Comparison of ENCODE assay signal across 12 cellular contexts in genomic region chr9:36123511-36123910, GRCh38. TPM values are rescaled to one million over a fixed set of nuclear protein-coding genes. Genes with fewer than 3 reads are reported as not detected.
DNase-seq lines count a peak whose midpoint lies in the region; ATAC-seq and TF ChIP-seq lines count a peak whose summit lies in the region.
"Had no signal": no experiment of that assay in that cellular context is flagged by ENCODE, and none has a peak within 500 bp of the region (broad histone marks: within the 10 kb centered on the region; RNA-seq: fewer than 3 reads in every experiment).

No MANE protein-coding gene starts in this region.

- 97 to 100% methylated on average over 2 of the region's 2 CpGs for WGBS in transverse colon (ENCODE audit: low coverage in 1 of 2), 2 donors

- peaks cover 46 to 52% of the 10 kb centered on the region in 2 experiments for H3K4me1 ChIP-seq in neutrophil (ENCODE audit: control insufficient read depth in 1 of 2, insufficient read depth in 1 of 2, low read depth in 1 of 2, low read length in 1 of 2)
- H3K4me1 ChIP-seq in transverse colon = peaks cover 0 to 39% (median 32%) of the 10 kb centered on the region in 4 donors
- H3K4me1 ChIP-seq: A549 had no signal

- H3K36me3 ChIP-seq in neutrophil (no peaks in the 10 kb centered on the region), transverse colon (no peaks in the 10 kb centered on the region)

- intact Hi-C loops in CD14-positive monocyte (cut with micrococcal nuclease) = no loop called here
- intact Hi-C loops in transverse colon (cut with DNase I; ENCODE audit: low total_unique reads) = no loop called here

- peak overlapping the region; percentile 83 to 95 (median 88) for H3K27ac Mint-ChIP-seq in CD14-positive monocyte
- H3K27ac Mint-ChIP-seq: CD4-positive, CD25-positive, alpha-beta regulatory T cell had no signal

- in situ Hi-C loops in transverse colon (cut with MboI; ENCODE audit: low pct_ligation_motif_present in 1 of 4, low pct_unique_long_range_greater_than_20kb in 1 of 4, low sequenced_read_pairs in 3 of 4) = no loop called here

- no peaks in the 10 kb centered on the region for H3K9me3 ChIP-seq in neutrophil
- no peaks in the 10 kb centered on the region for H3K9me3 ChIP-seq in transverse colon
- H3K9me3 ChIP-seq: A549 had no signal

- TF ChIP-seq EP300 in transverse colon (IDR thresholded peaks at IDR 0.05; ENCODE audit: low read depth) = no peak

- peaks cover 13 to 20% of the 10 kb centered on the region in 2 donors for H3K36me3 Mint-ChIP-seq in CD14-positive monocyte

- peaks cover 0 to 4% (median 0%) of the 10 kb centered on the region in 3 donors for H3K27me3 Mint-ChIP-seq in CD14-positive monocyte (ENCODE audit: low read depth in 3 of 3)

- H3K27ac ChIP-seq in HL-60 (replicated peaks) (peak overlapping the region; percentile 9), neutrophil (peak overlapping the region; percentile 0), transverse colon (no peak overlapping the region)
- H3K27ac ChIP-seq: A549, GM23248 had no signal

- peaks cover 0 to 2% (median 0%) of the 10 kb centered on the region in 7 donors for H3K9me3 Mint-ChIP-seq in CD14-positive monocyte
- H3K9me3 Mint-ChIP-seq: CD4-positive, CD25-positive, alpha-beta regulatory T cell had no signal

- H3K4me3 ChIP-seq in HL-60 (replicated peaks; ENCODE audit: insufficient read depth, low read length) (no peak overlapping the region), neutrophil (ENCODE audit: low read depth in 1 of 2, low read length in 1 of 2) (no peak overlapping the region), transverse colon (no peak overlapping the region)
- H3K4me3 ChIP-seq: A549, GM23248 had no signal

- H3K4me1 Mint-ChIP-seq in CD14-positive monocyte = peaks cover 61% of the 10 kb centered on the region

- TF ChIP-seq POLR2A in transverse colon (IDR thresholded peaks at IDR 0.05) = no peak

- DNase-seq in CD14-positive monocyte (ENCODE audit: low spot score) (no peak), HL-60 (ENCODE audit: low read depth in 1 of 2, low spot score in 1 of 2) (peak in 1 of 2 experiments; percentile 55), NOMO-1 treated with dmso at 0.1 percent for 144 hours (lab: John Stamatoyannopoulos, UW; ENCODE audit: unreplicated experiment) (peak; percentile 48), transverse colon (no peak)
- DNase-seq: Calu3; CD4-positive, CD25-positive, alpha-beta regulatory T cell; DMS 273 treated with DMSO at 0.1 percent for 48 hours; GM23248 had no signal

- no peaks in the 10 kb centered on the region for H3K27me3 ChIP-seq in HL-60 (ENCODE audit: insufficient read depth, poor library complexity, severe bottlenecking)
- H3K27me3 ChIP-seq in neutrophil = no peaks in the 10 kb centered on the region
- no peaks in the 10 kb centered on the region for H3K27me3 ChIP-seq in transverse colon

- TF ChIP-seq CTCF in CD14-positive monocyte (IDR thresholded peaks at IDR 0.05) (no peak), HL-60 (IDR thresholded peaks at IDR 0.05; ENCODE audit: insufficient read depth, low read length) (no peak), neutrophil (IDR thresholded peaks at IDR 0.05) (no peak), transverse colon (IDR thresholded peaks at IDR 0.05) (no peak)

- ATAC-seq in esophagus mucosa = no peak
- ATAC-seq: A549, HCT116 had no signal

- H3K4me3 Mint-ChIP-seq in CD14-positive monocyte = no peak overlapping the region
- H3K4me3 Mint-ChIP-seq: CD4-positive, CD25-positive, alpha-beta regulatory T cell had no signal

RNA-seq across cellular contexts. Expression of gene GLIPR2, which starts 13.0 kb away (rescaled TPM):
- 100 to 1,000 TPM; 520 to 528 TPM for polyA plus RNA-seq in CD14-positive monocyte
- total RNA-seq in esophagus mucosa (8.8 TPM), transverse colon (10 to 100 TPM in 3 of 4 donors, 1 to 10 TPM in 1; 9.7 to 40.4 (median 26.7) TPM)

RNA-seq across cellular contexts. Expression of gene CCIN, which starts 45.7 kb away (rescaled TPM):
- under 1 TPM; 0.11 to 0.35 TPM for polyA plus RNA-seq in CD14-positive monocyte
- total RNA-seq in esophagus mucosa = not detected
- not detected for total RNA-seq in transverse colon
- total RNA-seq: Calu3 had no signal
- polyA plus RNA-seq: A549 had no signal

Comparison
In these comparisons a context has a peak if more than half of its experiments do, and no peak if none do; other contexts are left out.
1. H3K27ac ChIP-seq: peak in HL-60 (single experiment) and neutrophil (single experiment); none in transverse colon (0 of 4).